In genomic region chr16:85689285-85689949, GRCh38 we compare ENCODE assay signal across 1 cellular context.
TF ChIP-seq lines count a peak whose summit lies in the region.

No MANE protein-coding gene starts in this region.

TF ChIP-seq in SK-N-SH, 30 proteins besides CTCF, POLR2A, EP300 and RAD21 (continued from another document):
- TF ChIP-seq REST (IDR thresholded peaks at IDR 0.05; ENCODE audit: low read depth, low read length) (no peak), GATA2 (CRISPR knock-in tag; IDR thresholded peaks at IDR 0.05) (no peak), GABPA (IDR thresholded peaks at IDR 0.05; ENCODE audit: low read depth) (no peak), IRF3 (IDR thresholded peaks at IDR 0.05; ENCODE audit: low read depth, low read length) (no peak), RXRA (IDR thresholded peaks at IDR 0.05; ENCODE audit: borderline replicate concordance, low read depth) (no peak), MAX (IDR thresholded peaks at IDR 0.05; ENCODE audit: low read depth) (no peak), YY1 (IDR thresholded peaks at IDR 0.05; ENCODE audit: low read depth) (no peak), SIN3A (IDR thresholded peaks at IDR 0.05; ENCODE audit: borderline replicate concordance, low read depth, low read length) (no peak), EZH2phosphoT487 (IDR thresholded peaks at IDR 0.05; ENCODE audit: borderline replicate concordance, low read depth) (no peak)
- TF ChIP-seq, protein P1, sequence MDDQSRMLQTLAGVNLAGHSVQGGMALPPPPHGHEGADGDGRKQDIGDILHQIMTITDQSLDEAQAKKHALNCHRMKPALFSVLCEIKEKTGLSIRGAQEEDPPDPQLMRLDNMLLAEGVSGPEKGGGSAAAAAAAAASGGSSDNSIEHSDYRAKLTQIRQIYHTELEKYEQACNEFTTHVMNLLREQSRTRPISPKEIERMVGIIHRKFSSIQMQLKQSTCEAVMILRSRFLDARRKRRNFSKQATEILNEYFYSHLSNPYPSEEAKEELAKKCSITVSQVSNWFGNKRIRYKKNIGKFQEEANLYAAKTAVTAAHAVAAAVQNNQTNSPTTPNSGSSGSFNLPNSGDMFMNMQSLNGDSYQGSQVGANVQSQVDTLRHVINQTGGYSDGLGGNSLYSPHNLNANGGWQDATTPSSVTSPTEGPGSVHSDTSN (IDR thresholded peaks at IDR 0.05), result no peak
- TF ChIP-seq, protein P2, sequence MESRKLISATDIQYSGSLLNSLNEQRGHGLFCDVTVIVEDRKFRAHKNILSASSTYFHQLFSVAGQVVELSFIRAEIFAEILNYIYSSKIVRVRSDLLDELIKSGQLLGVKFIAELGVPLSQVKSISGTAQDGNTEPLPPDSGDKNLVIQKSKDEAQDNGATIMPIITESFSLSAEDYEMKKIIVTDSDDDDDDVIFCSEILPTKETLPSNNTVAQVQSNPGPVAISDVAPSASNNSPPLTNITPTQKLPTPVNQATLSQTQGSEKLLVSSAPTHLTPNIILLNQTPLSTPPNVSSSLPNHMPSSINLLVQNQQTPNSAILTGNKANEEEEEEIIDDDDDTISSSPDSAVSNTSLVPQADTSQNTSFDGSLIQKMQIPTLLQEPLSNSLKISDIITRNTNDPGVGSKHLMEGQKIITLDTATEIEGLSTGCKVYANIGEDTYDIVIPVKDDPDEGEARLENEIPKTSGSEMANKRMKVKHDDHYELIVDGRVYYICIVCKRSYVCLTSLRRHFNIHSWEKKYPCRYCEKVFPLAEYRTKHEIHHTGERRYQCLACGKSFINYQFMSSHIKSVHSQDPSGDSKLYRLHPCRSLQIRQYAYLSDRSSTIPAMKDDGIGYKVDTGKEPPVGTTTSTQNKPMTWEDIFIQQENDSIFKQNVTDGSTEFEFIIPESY (IDR thresholded peaks at IDR 0.05; ENCODE audit: borderline replicate concordance, low read depth), result no peak
